ENCODE assay signal across 8 cellular contexts in the genomic region with DNA sequence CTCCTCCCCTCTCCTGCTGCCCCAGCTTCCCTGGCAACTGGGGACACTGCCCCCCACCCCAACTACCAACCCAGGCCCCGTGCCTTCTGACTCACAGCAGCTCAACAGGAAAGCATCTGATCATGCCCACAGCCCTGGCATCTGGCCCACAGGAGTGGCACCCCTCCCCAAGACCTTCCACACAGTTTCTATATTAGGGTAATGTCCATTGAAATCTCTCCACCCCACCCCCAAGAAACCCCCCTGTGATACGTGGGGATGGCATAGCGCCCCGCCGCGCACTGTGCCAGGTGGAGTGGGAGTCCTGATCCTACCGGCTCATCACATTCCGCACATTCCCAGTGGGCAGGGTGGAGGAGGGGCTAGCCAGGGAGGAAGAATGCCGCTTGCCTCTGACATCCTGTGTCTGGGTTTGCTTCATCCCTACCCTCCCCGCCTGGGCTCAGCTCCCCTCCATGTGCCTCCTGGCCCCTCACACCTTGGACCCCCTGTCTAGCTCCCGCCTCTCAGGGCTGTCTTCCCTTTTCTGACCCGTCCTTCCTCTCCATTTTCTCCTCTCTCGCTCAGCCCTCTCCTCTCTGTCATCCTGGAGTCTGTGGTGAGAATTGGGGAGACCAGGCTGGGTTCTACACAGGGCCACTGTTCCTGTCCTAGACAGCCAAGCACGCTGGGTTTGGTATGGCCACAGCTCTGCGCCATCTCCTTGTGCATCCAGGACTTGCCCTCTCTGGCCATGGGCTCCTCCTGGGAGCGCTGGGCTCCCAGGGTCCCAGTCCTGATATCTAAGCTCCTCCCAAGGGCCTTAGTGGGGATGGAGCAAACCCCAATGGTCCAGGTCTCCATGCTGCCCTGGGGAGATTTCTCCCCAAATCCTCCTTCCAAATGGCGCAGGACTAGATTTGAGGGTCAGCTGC. TPM values are rescaled to one million over a fixed set of nuclear protein-coding genes. Genes with fewer than 3 reads are reported as not detected.
DNase-seq lines count a peak whose midpoint lies in the region; ATAC-seq lines count a peak whose summit lies in the region.

No MANE protein-coding gene starts in this region.

- H3K4me3 ChIP-seq in skeletal muscle satellite cell (ENCODE audit: low read length) = peak overlapping the region; percentile 64

- H3K27me3 ChIP-seq in skeletal muscle satellite cell (ENCODE audit: control insufficient read depth, insufficient read depth, low read length) = no peaks in the 10 kb centered on the region

- no peaks in the 10 kb centered on the region for H3K36me3 ChIP-seq in skeletal muscle satellite cell (ENCODE audit: insufficient read depth, low read length)

- H3K9me3 ChIP-seq in skeletal muscle satellite cell (replicated peaks; ENCODE audit: low read length) = no peaks in the 10 kb centered on the region

- peak overlapping the region; percentile 91 for H3K4me2 ChIP-seq in skeletal muscle satellite cell (ENCODE audit: low read length)

- peak overlapping the region; percentile 89 for H3K9ac ChIP-seq in skeletal muscle satellite cell (ENCODE audit: low read depth, low read length)

- peaks cover 34% of the 10 kb centered on the region for H3K4me1 ChIP-seq in skeletal muscle satellite cell (ENCODE audit: control insufficient read depth, insufficient read depth, low read length)

- DNase-seq in GOT3 (lab: John Stamatoyannopoulos, UW) = peak; percentile 25
- DNase-seq in SW480 (ENCODE audit: low spot score) = peak; percentile 82
- peak; percentile 85 for DNase-seq in foreskin melanocyte
- no peak for DNase-seq in NCI-H2227 (lab: John Stamatoyannopoulos, UW; ENCODE audit: unreplicated experiment)
- DNase-seq in NCI-H2081 (lab: John Stamatoyannopoulos, UW) = no peak
- no peak for DNase-seq in NOMO-1 treated with DMSO at 0.1 percent for 48 hours (lab: John Stamatoyannopoulos, UW; ENCODE audit: unreplicated experiment)

- ATAC-seq in GM18520 (IDR thresholded peaks at IDR 0.05; ENCODE audit: unreplicated experiment) = no peak

RNA-seq across cellular contexts. Expression of a gene that starts 27.4 kb away (rescaled TPM):
- total RNA-seq in skeletal muscle satellite cell (2012; rRNA removed) = 105 and 121 TPM in 2 replicates

RNA-seq across cellular contexts. Expression of a gene that starts 33.4 kb away (rescaled TPM):
- total RNA-seq in skeletal muscle satellite cell (2012; rRNA removed) = under 0.01 TPM in 1 of 2 replicates, not detected in the other

RNA-seq across cellular contexts. Expression of a gene that starts 59.5 kb away (rescaled TPM):
- not detected in 2 replicates for total RNA-seq in skeletal muscle satellite cell (2012; rRNA removed)

Comparison
In these comparisons a context has a peak if more than half of its experiments do, and no peak if none do; other contexts are left out.
1. DNase-seq: peak in GOT3 (single experiment), SW480 (single experiment) and foreskin melanocyte (single experiment); none in NCI-H2227 (single experiment), NCI-H2081 (0 of 2) and NOMO-1 treated with DMSO at 0.1 percent for 48 hours (single experiment).